23 cellular contexts compared by ENCODE assay signal in genomic region chr14:88505621-88506020, GRCh38. TPM values are rescaled to one million over a fixed set of nuclear protein-coding genes. Genes with fewer than 3 reads are reported as not detected.
"Had no signal": no experiment of that assay in that cellular context is flagged by ENCODE, and none has a peak within 500 bp of the region (broad histone marks: within the 10 kb centered on the region; RNA-seq: fewer than 3 reads in every experiment).

No MANE protein-coding gene starts in this region.

- H3K4me1 ChIP-seq: breast epithelium, foreskin keratinocyte, lower lobe of right lung, sigmoid colon, testis, vagina had no signal

- DNase-seq: activated CD4-positive, alpha-beta memory T cell treated with anti-CD3 and anti-CD28 coated beads for 36 hours; activated CD4-positive, alpha-beta T cell treated with anti-CD3 and anti-CD28 coated beads for 48 hours; activated effector memory CD4-positive, alpha-beta T cell treated with Interleukin-2 at 50 U/mL for 16 hours; activated naive CD4-positive, alpha-beta T cell treated with anti-CD3 and anti-CD28 coated beads for 36 hours; activated naive CD8-positive, alpha-beta T cell treated with anti-CD3 and anti-CD28 coated beads, Interleukin-2, amount 10 ng/mL, durations not matched to agents 7 days and 5 days; activated T-cell treated with anti-CD3 and anti-CD28 coated beads, Interleukin-2, amount 50 U/mL, for 72 hours; amniotic stem cell; effector memory CD4-positive, alpha-beta T cell; foreskin keratinocyte; kidney; lower lobe of right lung; mesendoderm; naive B cell; occipital lobe; sigmoid colon; stimulated activated CD4-positive, alpha-beta T cell treated with anti-CD3 and anti-CD28 coated beads, Interleukin-15, amount 100 ng/mL, for 24 hours; stimulated activated CD8-positive, alpha-beta memory T cell treated with anti-CD3 and anti-CD28 coated beads, Interleukin-4, amount 100 ng/mL, for 48 hours; stimulated activated naive B cell treated with anti-CD40 and anti-IgM and Interleukin-4, amounts not matched to agents 10 μg/mL and 1 μg/mL and 100 μg/mL, for 72 hours; testis; trophoblast cell had no signal

- H3K9me3 ChIP-seq: breast epithelium, lower lobe of right lung, sigmoid colon, testis, vagina had no signal

- H3K27me3 ChIP-seq: breast epithelium, foreskin keratinocyte, sigmoid colon, testis, vagina had no signal

- H3K4me3 ChIP-seq: breast epithelium, lower lobe of right lung, sigmoid colon, smooth muscle cell, testis, vagina had no signal

- ATAC-seq: activated T-cell treated with anti-CD3 and anti-CD28 coated beads, Interleukin-2, amount 50 U/mL, for 72 hours; foreskin keratinocyte; lower lobe of right lung; stimulated activated naive B cell treated with anti-CD40 and anti-IgM and Interleukin-4, amounts not matched to agents 10 μg/mL and 1 μg/mL and 100 μg/mL, for 72 hours had no signal

- H3K27ac ChIP-seq: breast epithelium, foreskin keratinocyte, lower lobe of right lung, sigmoid colon, testis, vagina had no signal

RNA-seq across cellular contexts. Expression of gene PTPN21, which starts 49.2 kb away (rescaled TPM):
- total RNA-seq: activated naive CD8-positive, alpha-beta T cell treated with anti-CD3 and anti-CD28 coated beads, Interleukin-2, amount 10 ng/mL, durations not matched to agents 7 days and 5 days had no signal
